1 cellular context compared by ENCODE assay signal in the genomic region with DNA sequence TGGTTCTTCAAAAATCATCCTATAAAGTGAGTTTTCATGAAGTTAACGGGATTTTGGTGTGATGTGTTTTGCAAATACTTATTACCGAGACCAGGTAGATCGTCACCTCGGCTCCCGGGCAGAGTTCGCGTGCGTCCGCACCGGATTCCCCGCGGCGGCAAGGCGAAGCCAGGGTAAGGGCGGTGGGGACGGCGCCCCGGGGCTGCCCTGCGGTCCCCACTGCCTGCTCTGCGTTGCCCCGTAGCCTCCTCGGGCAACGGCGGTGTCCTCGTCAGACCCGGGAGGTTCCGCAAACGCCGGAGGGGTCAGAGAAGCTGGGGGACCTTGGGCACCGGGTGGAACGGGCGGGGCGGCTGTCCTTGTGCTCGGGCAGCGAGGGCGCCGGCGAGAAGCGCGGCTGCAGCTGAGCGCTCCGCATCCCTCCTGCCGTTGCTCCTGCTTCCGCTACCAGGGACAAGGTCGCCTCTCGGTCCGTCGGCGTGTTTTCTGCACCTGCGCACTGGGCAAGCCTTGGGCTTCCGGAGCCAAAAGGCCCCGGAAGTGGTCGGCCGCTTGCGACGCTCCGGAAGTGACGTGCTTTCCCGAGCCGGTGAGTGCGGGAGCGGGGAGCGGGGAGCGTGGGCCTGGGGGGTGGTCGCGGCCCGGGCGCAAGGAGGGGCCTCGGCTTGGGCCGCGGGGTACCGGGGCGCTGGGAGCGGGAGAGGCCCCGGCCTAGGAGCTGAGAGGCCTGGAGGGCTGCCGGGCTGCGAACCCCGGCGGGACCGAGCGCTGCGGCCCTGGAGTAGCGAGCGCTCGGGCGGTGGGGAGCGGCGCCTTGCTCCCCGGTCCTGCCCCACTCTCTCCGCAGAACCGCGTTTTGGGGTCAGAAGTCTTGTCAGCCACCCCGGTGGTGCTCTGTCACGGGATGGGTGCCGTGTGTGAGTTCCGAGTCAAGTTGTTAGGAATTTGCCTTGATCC.
A peak's percentile ranks its signal among the peaks of the same experiment; 100 is the strongest.
TF ChIP-seq lines count a peak whose summit lies in the region.

A gene with protein sequence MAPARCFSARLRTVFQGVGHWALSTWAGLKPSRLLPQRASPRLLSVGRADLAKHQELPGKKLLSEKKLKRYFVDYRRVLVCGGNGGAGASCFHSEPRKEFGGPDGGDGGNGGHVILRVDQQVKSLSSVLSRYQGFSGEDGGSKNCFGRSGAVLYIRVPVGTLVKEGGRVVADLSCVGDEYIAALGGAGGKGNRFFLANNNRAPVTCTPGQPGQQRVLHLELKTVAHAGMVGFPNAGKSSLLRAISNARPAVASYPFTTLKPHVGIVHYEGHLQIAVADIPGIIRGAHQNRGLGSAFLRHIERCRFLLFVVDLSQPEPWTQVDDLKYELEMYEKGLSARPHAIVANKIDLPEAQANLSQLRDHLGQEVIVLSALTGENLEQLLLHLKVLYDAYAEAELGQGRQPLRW (plus strand): TSS at position 560 of the 957 bp plus-strand sequence. CDS start 10,393 bp downstream, outside the sequence.

TF ChIP-seq in HEK293, 187 proteins besides CTCF, POLR2A, EP300 and RAD21 (continued from another document):
- TF ChIP-seq, protein P1, sequence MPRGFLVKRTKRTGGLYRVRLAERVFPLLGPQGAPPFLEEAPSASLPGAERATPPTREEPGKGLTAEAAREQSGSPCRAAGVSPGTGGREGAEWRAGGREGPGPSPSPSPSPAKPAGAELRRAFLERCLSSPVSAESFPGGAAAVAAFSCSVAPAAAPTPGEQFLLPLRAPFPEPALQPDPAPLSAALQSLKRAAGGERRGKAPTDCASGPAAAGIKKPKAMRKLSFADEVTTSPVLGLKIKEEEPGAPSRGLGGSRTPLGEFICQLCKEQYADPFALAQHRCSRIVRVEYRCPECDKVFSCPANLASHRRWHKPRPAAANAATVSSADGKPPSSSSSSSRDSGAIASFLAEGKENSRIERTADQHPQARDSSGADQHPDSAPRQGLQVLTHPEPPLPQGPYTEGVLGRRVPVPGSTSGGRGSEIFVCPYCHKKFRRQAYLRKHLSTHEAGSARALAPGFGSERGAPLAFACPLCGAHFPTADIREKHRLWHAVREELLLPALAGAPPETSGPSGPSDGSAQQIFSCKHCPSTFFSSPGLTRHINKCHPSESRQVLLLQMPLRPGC (tag by site-specific recombination; IDR thresholded peaks at IDR 0.05), result 0 out of 2 replicates have a peak, but pooled peaks have one; percentile 45
- TF ChIP-seq ZNF843 (tag by site-specific recombination; IDR thresholded peaks at IDR 0.05) (peak; percentile 69; the same call in 1 of the 2 replicates), ZNF777 (tag by site-specific recombination; IDR thresholded peaks at IDR 0.05; ENCODE audit: borderline replicate concordance) (0 out of 2 replicates have a peak, but pooled peaks have one; percentile 23), ZNF433 (tag by site-specific recombination; IDR thresholded peaks at IDR 0.05; ENCODE audit: low read depth) (no peak), KLF10 (tag by site-specific recombination; IDR thresholded peaks at IDR 0.05) (no peak), ZNF677 (tag by site-specific recombination; IDR thresholded peaks at IDR 0.05) (no peak), ZSCAN23 (tag by site-specific recombination; IDR thresholded peaks at IDR 0.05) (no peak), ZBTB44 (tag by site-specific recombination; IDR thresholded peaks at IDR 0.05) (no peak), IKZF3 (tag by site-specific recombination; IDR thresholded peaks at IDR 0.05) (no peak; the same call in 1 of the 2 replicates), ZNF639 (tag by site-specific recombination; IDR thresholded peaks at IDR 0.05) (0 out of 2 replicates have a peak, but pooled peaks have one; percentile 30), YY1 (tag by site-specific recombination; IDR thresholded peaks at IDR 0.05) (no peak; the same call in 1 of the 2 replicates), ZNF837 (tag by site-specific recombination; IDR thresholded peaks at IDR 0.05) (0 out of 2 replicates have a peak, but pooled peaks have one; percentile 44), FEZF1 (tag by site-specific recombination; IDR thresholded peaks at IDR 0.05) (no peak), ZNF223 (tag by site-specific recombination; IDR thresholded peaks at IDR 0.05) (no peak), ZNF658 (tag by site-specific recombination; IDR thresholded peaks at IDR 0.05) (no peak), EGR2 (tag by site-specific recombination; IDR thresholded peaks at IDR 0.05; ENCODE audit: low read depth) (peak; percentile 13; the same call in 1 of the 2 replicates), ZNF214 (tag by site-specific recombination; IDR thresholded peaks at IDR 0.05; ENCODE audit: borderline replicate concordance) (no peak), ZNF621 (tag by site-specific recombination; IDR thresholded peaks at IDR 0.05) (no peak), GFI1B (tag by site-specific recombination; IDR thresholded peaks at IDR 0.05) (no peak)
- TF ChIP-seq, protein P2, sequence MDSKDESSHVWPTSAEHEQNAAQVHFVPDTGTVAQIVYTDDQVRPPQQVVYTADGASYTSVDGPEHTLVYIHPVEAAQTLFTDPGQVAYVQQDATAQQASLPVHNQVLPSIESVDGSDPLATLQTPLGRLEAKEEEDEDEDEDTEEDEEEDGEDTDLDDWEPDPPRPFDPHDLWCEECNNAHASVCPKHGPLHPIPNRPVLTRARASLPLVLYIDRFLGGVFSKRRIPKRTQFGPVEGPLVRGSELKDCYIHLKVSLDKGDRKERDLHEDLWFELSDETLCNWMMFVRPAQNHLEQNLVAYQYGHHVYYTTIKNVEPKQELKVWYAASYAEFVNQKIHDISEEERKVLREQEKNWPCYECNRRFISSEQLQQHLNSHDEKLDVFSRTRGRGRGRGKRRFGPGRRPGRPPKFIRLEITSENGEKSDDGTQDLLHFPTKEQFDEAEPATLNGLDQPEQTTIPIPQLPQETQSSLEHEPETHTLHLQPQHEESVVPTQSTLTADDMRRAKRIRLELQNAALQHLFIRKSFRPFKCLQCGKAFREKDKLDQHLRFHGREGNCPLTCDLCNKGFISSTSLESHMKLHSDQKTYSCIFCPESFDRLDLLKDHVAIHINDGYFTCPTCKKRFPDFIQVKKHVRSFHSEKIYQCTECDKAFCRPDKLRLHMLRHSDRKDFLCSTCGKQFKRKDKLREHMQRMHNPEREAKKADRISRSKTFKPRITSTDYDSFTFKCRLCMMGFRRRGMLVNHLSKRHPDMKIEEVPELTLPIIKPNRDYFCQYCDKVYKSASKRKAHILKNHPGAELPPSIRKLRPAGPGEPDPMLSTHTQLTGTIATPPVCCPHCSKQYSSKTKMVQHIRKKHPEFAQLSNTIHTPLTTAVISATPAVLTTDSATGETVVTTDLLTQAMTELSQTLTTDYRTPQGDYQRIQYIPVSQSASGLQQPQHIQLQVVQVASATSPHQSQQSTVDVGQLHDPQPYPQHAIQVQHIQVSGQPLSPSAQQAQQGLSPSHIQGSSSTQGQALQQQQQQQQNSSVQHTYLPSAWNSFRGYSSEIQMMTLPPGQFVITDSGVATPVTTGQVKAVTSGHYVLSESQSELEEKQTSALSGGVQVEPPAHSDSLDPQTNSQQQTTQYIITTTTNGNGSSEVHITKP (tag by site-specific recombination; IDR thresholded peaks at IDR 0.05), result no peak
- TF ChIP-seq, protein P3, sequence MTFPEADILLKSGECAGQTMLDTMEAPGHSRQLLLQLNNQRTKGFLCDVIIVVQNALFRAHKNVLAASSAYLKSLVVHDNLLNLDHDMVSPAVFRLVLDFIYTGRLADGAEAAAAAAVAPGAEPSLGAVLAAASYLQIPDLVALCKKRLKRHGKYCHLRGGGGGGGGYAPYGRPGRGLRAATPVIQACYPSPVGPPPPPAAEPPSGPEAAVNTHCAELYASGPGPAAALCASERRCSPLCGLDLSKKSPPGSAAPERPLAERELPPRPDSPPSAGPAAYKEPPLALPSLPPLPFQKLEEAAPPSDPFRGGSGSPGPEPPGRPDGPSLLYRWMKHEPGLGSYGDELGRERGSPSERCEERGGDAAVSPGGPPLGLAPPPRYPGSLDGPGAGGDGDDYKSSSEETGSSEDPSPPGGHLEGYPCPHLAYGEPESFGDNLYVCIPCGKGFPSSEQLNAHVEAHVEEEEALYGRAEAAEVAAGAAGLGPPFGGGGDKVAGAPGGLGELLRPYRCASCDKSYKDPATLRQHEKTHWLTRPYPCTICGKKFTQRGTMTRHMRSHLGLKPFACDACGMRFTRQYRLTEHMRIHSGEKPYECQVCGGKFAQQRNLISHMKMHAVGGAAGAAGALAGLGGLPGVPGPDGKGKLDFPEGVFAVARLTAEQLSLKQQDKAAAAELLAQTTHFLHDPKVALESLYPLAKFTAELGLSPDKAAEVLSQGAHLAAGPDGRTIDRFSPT (tag by site-specific recombination; IDR thresholded peaks at IDR 0.05), result 0 out of 2 replicates have a peak, but pooled peaks have one; percentile 32
